ENCODE assay signal across 18 cellular contexts in genomic region chr4:6277139-6277802, GRCh38. TPM values are rescaled to one million over a fixed set of nuclear protein-coding genes. Genes with fewer than 3 reads are reported as not detected.
DNase-seq lines count a peak whose midpoint lies in the region; TF ChIP-seq lines count a peak whose summit lies in the region.
"Had no signal": no experiment of that assay in that cellular context is flagged by ENCODE, and none has a peak within 500 bp of the region (broad histone marks: within the 10 kb centered on the region; RNA-seq: fewer than 3 reads in every experiment).

No MANE protein-coding gene starts in this region.

- TF ChIP-seq CTCF in left ventricle myocardium inferior (IDR thresholded peaks at IDR 0.05; ENCODE audit: borderline replicate concordance) (no peak), SK-N-SH (IDR thresholded peaks at IDR 0.05) (no peak)

- H3K9me3 Mint-ChIP-seq in T-helper 2 cell treated with Interferon-gamma antibody and Interleukin-4, amounts not matched to agents 5 μg/mL and 100 μg/mL, for 36 hours, result no peaks in the 10 kb centered on the region
- H3K9me3 Mint-ChIP-seq: CD8-positive, alpha-beta T cell; effector memory CD8-positive, alpha-beta T cell; natural killer cell treated with Interleukin-12 subunit alpha and Interleukin-12 subunit beta and Interleukin-15 and Interleukin-18, amount 100 ng/mL, for 72 hours had no signal

- no peak overlapping the region for H3K4me3 Mint-ChIP-seq in T-helper 2 cell treated with Interferon-gamma antibody and Interleukin-4, amounts not matched to agents 5 μg/mL and 100 μg/mL, for 36 hours
- H3K4me3 Mint-ChIP-seq: CD8-positive, alpha-beta T cell; effector memory CD8-positive, alpha-beta T cell; natural killer cell treated with Interleukin-12 subunit alpha and Interleukin-12 subunit beta and Interleukin-15 and Interleukin-18, amount 100 ng/mL, for 72 hours had no signal

- peaks cover 67 to 99% (median 98%) of the 10 kb centered on the region in 11 experiments; a peak in 21 of 22 replicates for H4K20me1 ChIP-seq in BLaER1 treated with 17β-estradiol and CSF1 and Interleukin-3, amounts not matched to agents 10 nM and 100 nM
- H4K20me1 ChIP-seq in SK-N-SH (ENCODE audit: insufficient read depth), result peaks cover 9% of the 10 kb centered on the region

- no peaks in the 10 kb centered on the region for H3K9me2 ChIP-seq in SK-N-SH

- peak overlapping the region in 4 of 11 experiments; percentile 54 to 82 (median 72); a peak in 5 of 22 replicates for H3K27ac ChIP-seq in BLaER1 treated with 17β-estradiol and CSF1 and Interleukin-3, amounts not matched to agents 10 nM and 100 nM
- peak overlapping the region; percentile 37 for H3K27ac ChIP-seq in angular gyrus (ENCODE audit: low read depth, low read length)
- peak overlapping the region; percentile 91 for H3K27ac ChIP-seq in left ventricle myocardium inferior (replicated peaks)
- H3K27ac ChIP-seq in SK-N-SH (ENCODE audit: low read depth in 2 of 2, low read length in 1 of 2), result peak overlapping the region in 1 of 2 experiments; percentile 25; a peak in 1 of 4 replicates
- H3K27ac ChIP-seq: body of pancreas had no signal

- CTCF ChIA-PET in SK-N-SH (lab: Yijun Ruan, JAX), result interaction anchor here (0.9 to 37.6 kb wide), 4 partner anchors 8 to 269 kb away, joined by 3 to 1048 read pairs (median 4); partner anchors contain the start of gene WFS1

- peaks cover 10% of the 10 kb centered on the region for H3K27me3 Mint-ChIP-seq in T-helper 2 cell treated with Interferon-gamma antibody and Interleukin-4, amounts not matched to agents 5 μg/mL and 100 μg/mL, for 36 hours (ENCODE audit: low read depth)
- H3K27me3 Mint-ChIP-seq: effector memory CD8-positive, alpha-beta T cell had no signal

- H3K36me3 Mint-ChIP-seq in T-helper 2 cell treated with Interferon-gamma antibody and Interleukin-4, amounts not matched to agents 5 μg/mL and 100 μg/mL, for 36 hours (ENCODE audit: low read depth), result no peaks in the 10 kb centered on the region
- H3K36me3 Mint-ChIP-seq: CD8-positive, alpha-beta T cell; natural killer cell treated with Interleukin-12 subunit alpha and Interleukin-12 subunit beta and Interleukin-15 and Interleukin-18, amount 100 ng/mL, for 72 hours had no signal

- H3K4me2 ChIP-seq in BLaER1 treated with 17β-estradiol and CSF1 and Interleukin-3, amounts not matched to agents 10 nM and 100 nM, result peak overlapping the region; percentile 84 to 97 (median 93)
- H3K4me2 ChIP-seq in SK-N-SH, result no peak overlapping the region

- peaks cover 0 to 85% (median 24%) of the 10 kb centered on the region in 11 experiments; a peak in 15 of 22 replicates for H3K27me3 ChIP-seq in BLaER1 treated with 17β-estradiol and CSF1 and Interleukin-3, amounts not matched to agents 10 nM and 100 nM
- H3K27me3 ChIP-seq in left ventricle myocardium inferior (ENCODE audit: low read depth) (no peaks in the 10 kb centered on the region), SK-N-SH (ENCODE audit: insufficient read depth) (no peaks in the 10 kb centered on the region)
- H3K27me3 ChIP-seq: body of pancreas had no signal

- no peak overlapping the region for H2AFZ ChIP-seq in SK-N-SH (ENCODE audit: low read depth)

- 95% methylated on average over 11 of the region's 24 CpGs for WGBS in SK-N-SH (ENCODE audit: low lambda C conversion rate)

- H3K9me3 ChIP-seq in BLaER1 treated with 17β-estradiol and CSF1 and Interleukin-3, amounts not matched to agents 10 nM and 100 nM (replicated peaks in 1 of 11), result no peaks in the 10 kb centered on the region
- no peaks in the 10 kb centered on the region for H3K9me3 ChIP-seq in left ventricle myocardium inferior (replicated peaks)
- no peaks in the 10 kb centered on the region for H3K9me3 ChIP-seq in SK-N-SH
- H3K9me3 ChIP-seq: body of pancreas had no signal

- no peak overlapping the region for H3K27ac Mint-ChIP-seq in T-helper 2 cell treated with Interferon-gamma antibody and Interleukin-4, amounts not matched to agents 5 μg/mL and 100 μg/mL, for 36 hours
- H3K27ac Mint-ChIP-seq: CD8-positive, alpha-beta T cell; effector memory CD8-positive, alpha-beta T cell had no signal

- no peak overlapping the region; a peak in 2 of 20 replicates for H3K4me3 ChIP-seq in BLaER1 treated with 17β-estradiol and CSF1 and Interleukin-3, amounts not matched to agents 10 nM and 100 nM
- H3K4me3 ChIP-seq in left ventricle myocardium inferior, result peak overlapping the region; percentile 44
- no peak overlapping the region for H3K4me3 ChIP-seq in SK-N-SH (ENCODE audit: low read depth in 2 of 2, low read length in 1 of 2)
- H3K4me3 ChIP-seq: body of pancreas, GM12878 had no signal

- TF ChIP-seq EP300 in SK-N-SH (IDR thresholded peaks at IDR 0.05; ENCODE audit: borderline replicate concordance in 1 of 2, low read depth in 1 of 2, low read length in 1 of 2), result no peak

- peaks cover 6% of the 10 kb centered on the region for H3K4me1 Mint-ChIP-seq in T-helper 2 cell treated with Interferon-gamma antibody and Interleukin-4, amounts not matched to agents 5 μg/mL and 100 μg/mL, for 36 hours (ENCODE audit: low read depth)

- intact Hi-C loops in left ventricle myocardium inferior (cut with micrococcal nuclease), result no loop called here

- POLR2A ChIA-PET in SK-N-SH (lab: Yijun Ruan, JAX), result no interaction called here

- H3K4me1 ChIP-seq in BLaER1 treated with 17β-estradiol and CSF1 and Interleukin-3, amounts not matched to agents 10 nM and 100 nM, result peaks cover 56 to 100% (median 97%) of the 10 kb centered on the region in 10 experiments
- H3K4me1 ChIP-seq in left ventricle myocardium inferior, result peaks cover 100% of the 10 kb centered on the region
- H3K4me1 ChIP-seq in SK-N-SH (ENCODE audit: control insufficient read depth in 1 of 2, insufficient read depth in 2 of 2, low read depth in 1 of 2, low read length in 1 of 2), result peaks cover 7 to 87% of the 10 kb centered on the region in 2 experiments; a peak in 3 of 4 replicates

- peaks cover 15% of the 10 kb centered on the region; the same call in 1 of the 2 replicates for H3K79me2 ChIP-seq in SK-N-SH (ENCODE audit: insufficient read depth)

- H3K36me3 ChIP-seq in BLaER1 treated with 17β-estradiol and CSF1 and Interleukin-3, amounts not matched to agents 10 nM and 100 nM, result peaks cover 0 to 30% (median 8%) of the 10 kb centered on the region in 11 experiments; a peak in 7 of 22 replicates
- H3K36me3 ChIP-seq in left ventricle myocardium inferior (peaks cover 12% of the 10 kb centered on the region), SK-N-SH (replicated peaks in 1 of 2; ENCODE audit: control insufficient read depth in 1 of 2, insufficient read depth in 2 of 2, low read length in 1 of 2) (peaks cover 0 to 9% of the 10 kb centered on the region in 2 experiments)

- TF ChIP-seq RAD21 in SK-N-SH (IDR thresholded peaks at IDR 0.05; ENCODE audit: low read length), result no peak

- peak overlapping the region in 4 of 11 experiments; percentile 7 to 63 (median 30); a peak in 5 of 22 replicates for H3K9ac ChIP-seq in BLaER1 treated with 17β-estradiol and CSF1 and Interleukin-3, amounts not matched to agents 10 nM and 100 nM
- H3K9ac ChIP-seq in SK-N-SH, result no peak overlapping the region

- no peaks in the 10 kb centered on the region for H3F3A ChIP-seq in SK-N-SH (replicated peaks; ENCODE audit: insufficient read depth)

- DNase-seq in left ventricle myocardium inferior, result peak; percentile 61
- peak; percentile 52 for DNase-seq in retina
- DNase-seq in NCI-H446 (lab: John Stamatoyannopoulos, UW), result no peak
- DNase-seq in SK-N-SH, result no peak
- DNase-seq in COLO829 (ENCODE audit: low spot score), result no peak
- no peak for DNase-seq in T-helper 2 cell treated with Interferon-gamma antibody and Interleukin-4, amounts not matched to agents 5 μg/mL and 100 μg/mL, for 36 hours (ENCODE audit: low spot score)
- DNase-seq: activated CD8-positive, alpha-beta memory T cell treated with anti-CD3 and anti-CD28 coated beads, Interleukin-2, amount 50 U/mL, for 4 hours; activated naive CD4-positive, alpha-beta T cell; body of pancreas; CD8-positive, alpha-beta T cell; effector memory CD8-positive, alpha-beta T cell; H7; NCI-H2081 treated with DMSO at 0.1 percent for 48 hours; stimulated activated CD4-positive, alpha-beta T cell treated with anti-CD3 and anti-CD28 coated beads, Interleukin-2, amount 100 ng/mL, for 24 hours had no signal

TF ChIP-seq in SK-N-SH, 30 proteins besides CTCF, POLR2A, EP300 and RAD21:
- no peak for TF ChIP-seq EZH2phosphoT487 (IDR thresholded peaks at IDR 0.05; ENCODE audit: borderline replicate concordance, low read depth)

RNA-seq across cellular contexts. Expression of gene WFS1, which starts 7.6 kb away (rescaled TPM):
- 104 TPM for total RNA-seq in left ventricle myocardium inferior
- polyA plus RNA-seq in SK-N-SH (2012; rRNA removed), result 15.8 and 18.7 TPM in 2 replicates
- polyA plus RNA-seq in SK-N-SH (2012; cell fraction: cytosol; rRNA removed), result 6.5 and 10.4 TPM in 2 replicates
- 24.9 and 27.7 TPM in 2 replicates for polyA plus RNA-seq in SK-N-SH (2012; cell fraction: nucleus; rRNA removed)

Comparison
In these comparisons a context has a peak if more than half of its experiments do, and no peak if none do; other contexts are left out.
1. DNase-seq: peak in left ventricle myocardium inferior (single experiment) and retina (single experiment); none in NCI-H446 (0 of 2), SK-N-SH (single experiment), COLO829 (single experiment) and T-helper 2 cell treated with Interferon-gamma antibody and Interleukin-4, amounts not matched to agents 5 μg/mL and 100 μg/mL, for 36 hours (single experiment).